ENCODE assay signal across 5 cellular contexts in the genomic region with DNA sequence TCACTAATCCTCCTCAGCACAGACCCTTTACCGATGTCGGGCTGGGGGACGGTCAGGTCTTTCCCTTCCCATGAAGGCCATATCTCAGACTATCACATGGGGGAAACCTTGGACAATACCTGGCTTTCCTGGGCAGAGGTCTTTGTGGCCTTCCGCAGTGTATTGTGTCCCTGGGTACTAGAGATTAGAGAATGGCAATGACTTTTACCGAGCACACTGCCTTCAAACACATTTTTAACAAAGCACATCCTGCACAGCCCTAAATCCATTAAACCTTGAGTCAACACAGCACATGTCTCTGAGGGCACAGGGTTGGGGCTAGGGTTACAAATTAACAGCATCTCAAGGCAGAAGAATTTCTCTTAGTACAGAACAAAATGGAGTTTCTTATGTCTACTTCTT. TPM values are rescaled to one million over a fixed set of nuclear protein-coding genes. Genes with fewer than 3 reads are reported as not detected.
"Had no signal": no experiment of that assay in that cellular context is flagged by ENCODE, and none has a peak within 500 bp of the region (broad histone marks: within the 10 kb centered on the region; RNA-seq: fewer than 3 reads in every experiment).

No MANE protein-coding gene starts in this region.

RNA-seq across cellular contexts. Expression of a gene that starts 58.2 kb away (rescaled TPM):
- total RNA-seq: activated B cell treated with CpG ODN at 0.5 μM for 24 hours; activated CD4-positive, alpha-beta T cell treated with anti-CD3 and anti-CD28 coated beads, Interleukin-2, amount 10 ng/mL, durations not matched to agents 24 days and 14 days; activated CD8-positive, alpha-beta memory T cell treated with anti-CD3 and anti-CD28 coated beads, Interleukin-2, amount 10 ng/mL, durations not matched to agents 7 days and 5 days; activated T-helper 1 cell treated with anti-CD3 and anti-CD28 coated beads, Interleukin-12 subunit alpha, Interleukin-12 subunit beta, Interleukin-2, Interleukin-4 antibody, amounts not matched to agents 30 ng/mL and 10 ng/mL and 1 ng/mL, durations not matched to agents 14 hours and 24 hours and 36 hours; T-helper 1 cell treated with Interleukin-12 subunit alpha and Interleukin-12 subunit beta and Interleukin-4 antibody, amounts not matched to agents 30 ng/mL and 1 ng/mL, for 36 hours had no signal
